Comparison of ENCODE assay signal across 17 cellular contexts in the genomic region with DNA sequence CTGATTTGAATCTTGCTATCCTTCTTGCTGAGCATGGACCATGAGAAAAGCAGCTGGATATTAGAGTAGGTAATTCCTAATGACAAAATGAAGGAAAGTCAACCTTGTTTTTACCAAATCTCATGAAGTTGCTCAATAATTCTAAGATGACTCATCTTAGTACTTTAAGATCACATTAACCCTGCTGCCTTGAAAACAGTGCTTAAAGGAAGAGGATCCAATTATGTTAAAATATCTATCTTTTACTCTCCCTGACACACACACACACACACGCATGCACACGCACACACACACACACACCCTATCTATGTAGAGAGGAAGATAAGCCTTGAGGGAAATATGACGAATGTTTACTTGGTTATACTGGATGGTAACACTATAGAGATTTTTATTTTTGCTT. TPM values are rescaled to one million over a fixed set of nuclear protein-coding genes. Genes with fewer than 3 reads are reported as not detected.
DNase-seq lines count a peak whose midpoint lies in the region; ATAC-seq and TF ChIP-seq lines count a peak whose summit lies in the region.
"Had no signal": no experiment of that assay in that cellular context is flagged by ENCODE, and none has a peak within 500 bp of the region (broad histone marks: within the 10 kb centered on the region; RNA-seq: fewer than 3 reads in every experiment).

No MANE protein-coding gene starts in this region.

- no peaks in the 10 kb centered on the region for H3K36me3 ChIP-seq in CD8-positive, alpha-beta T cell (ENCODE audit: insufficient read depth, low read length)
- H3K36me3 ChIP-seq: neutrophil, transverse colon had no signal

- POLR2A ChIA-PET in CD8-positive, alpha-beta T cell (lab: Charles Lee): no interaction called here

- H3K4me3 Mint-ChIP-seq in activated naive CD4-positive, alpha-beta T cell treated with anti-CD3 and anti-CD28 coated beads, Interleukin-2, amount 10 ng/mL, durations not matched to agents 7 days and 5 days: no peak overlapping the region
- H3K4me3 Mint-ChIP-seq in CD8-positive, alpha-beta T cell: no peak overlapping the region

- ATAC-seq in CD8-positive, alpha-beta T cell: no peak
- ATAC-seq in GM18517 (IDR thresholded peaks at IDR 0.05; ENCODE audit: unreplicated experiment): no peak

- TF ChIP-seq CTCF in choroid plexus epithelial cell (conservative IDR thresholded peaks at IDR 0.05; ENCODE audit: low read depth, low read length): no peak
- TF ChIP-seq CTCF in CD8-positive, alpha-beta T cell (IDR thresholded peaks at IDR 0.05): no peak

- H3K4me1 Mint-ChIP-seq in activated naive CD4-positive, alpha-beta T cell treated with anti-CD3 and anti-CD28 coated beads, Interleukin-2, amount 10 ng/mL, durations not matched to agents 7 days and 5 days: peaks cover 13% of the 10 kb centered on the region
- H3K4me1 Mint-ChIP-seq in CD8-positive, alpha-beta T cell (ENCODE audit: low read depth): peaks cover 5% of the 10 kb centered on the region

- peak overlapping the region; percentile 47 for H3K27ac Mint-ChIP-seq in activated naive CD4-positive, alpha-beta T cell treated with anti-CD3 and anti-CD28 coated beads, Interleukin-2, amount 10 ng/mL, durations not matched to agents 7 days and 5 days
- no peak overlapping the region for H3K27ac Mint-ChIP-seq in CD8-positive, alpha-beta T cell

- no peaks in the 10 kb centered on the region for H3K9me3 ChIP-seq in CD8-positive, alpha-beta T cell (ENCODE audit: low read length)
- H3K9me3 ChIP-seq: neutrophil, transverse colon had no signal

- H3K4me1 ChIP-seq in CD8-positive, alpha-beta T cell (ENCODE audit: insufficient read depth, low read length): peaks cover 9% of the 10 kb centered on the region
- H3K4me1 ChIP-seq: transverse colon had no signal

- CTCF ChIA-PET in activated naive CD4-positive, alpha-beta T cell treated with anti-CD3 and anti-CD28 coated beads, Interleukin-2, amount 10 ng/mL, durations not matched to agents 7 days and 5 days (lab: Charles Lee): no interaction called here
- CTCF ChIA-PET in CD8-positive, alpha-beta T cell (lab: Charles Lee): no interaction called here

- H3K27ac ChIP-seq in CD8-positive, alpha-beta T cell (ENCODE audit: low read depth, low read length): no peak overlapping the region
- H3K27ac ChIP-seq: coronary artery, neutrophil, transverse colon had no signal

- H3K27me3 Mint-ChIP-seq in activated naive CD4-positive, alpha-beta T cell treated with anti-CD3 and anti-CD28 coated beads, Interleukin-2, amount 10 ng/mL, durations not matched to agents 7 days and 5 days: peaks cover 15% of the 10 kb centered on the region
- H3K27me3 Mint-ChIP-seq in CD8-positive, alpha-beta T cell (ENCODE audit: low read depth): no peaks in the 10 kb centered on the region

- no peak overlapping the region for H3K4me3 ChIP-seq in choroid plexus epithelial cell (ENCODE audit: low read depth, low read length)
- H3K4me3 ChIP-seq in skeletal muscle cell (ENCODE audit: low read depth, low read length): no peak overlapping the region
- H3K4me3 ChIP-seq in CD8-positive, alpha-beta T cell (ENCODE audit: low read depth, low read length): no peak overlapping the region
- H3K4me3 ChIP-seq: coronary artery, transverse colon had no signal

- intact Hi-C loops in CD8-positive, alpha-beta T cell (cut with DNase I, micrococcal nuclease): no loop called here

- no peaks in the 10 kb centered on the region for H3K27me3 ChIP-seq in CD8-positive, alpha-beta T cell (ENCODE audit: insufficient read depth, low read length)
- H3K27me3 ChIP-seq: neutrophil, transverse colon had no signal

- H3K9me3 Mint-ChIP-seq in activated naive CD4-positive, alpha-beta T cell treated with anti-CD3 and anti-CD28 coated beads, Interleukin-2, amount 10 ng/mL, durations not matched to agents 7 days and 5 days: no peaks in the 10 kb centered on the region
- no peaks in the 10 kb centered on the region for H3K9me3 Mint-ChIP-seq in CD8-positive, alpha-beta T cell

- peaks cover 2% of the 10 kb centered on the region for H3K36me3 Mint-ChIP-seq in activated naive CD4-positive, alpha-beta T cell treated with anti-CD3 and anti-CD28 coated beads, Interleukin-2, amount 10 ng/mL, durations not matched to agents 7 days and 5 days
- H3K36me3 Mint-ChIP-seq in CD8-positive, alpha-beta T cell: no peaks in the 10 kb centered on the region

- no peak for DNase-seq in activated naive CD4-positive, alpha-beta T cell treated with anti-CD3 and anti-CD28 coated beads, Interleukin-2, amount 10 ng/mL, durations not matched to agents 7 days and 5 days
- no peak for DNase-seq in activated naive CD4-positive, alpha-beta T cell treated with anti-CD3 and anti-CD28 coated beads, Interleukin-2, amount 50 U/mL, for 16 hours
- DNase-seq in NOMO-1 (lab: John Stamatoyannopoulos, UW; ENCODE audit: unreplicated experiment in 2 of 2) (peak; percentile 56 to 79), choroid plexus epithelial cell (ENCODE audit: low read depth) (peak; percentile 74), skeletal muscle cell (ENCODE audit: low read depth) (peak; percentile 38), NCI-H1417 treated with DMSO at 0.1 percent for 48 hours (lab: John Stamatoyannopoulos, UW) (no peak)
- no peak for DNase-seq in CD8-positive, alpha-beta T cell
- DNase-seq: activated CD4-positive, alpha-beta T cell treated with anti-CD3 and anti-CD28 coated beads, Interleukin-2, amount 50 U/mL, for 1 hour; activated naive CD4-positive, alpha-beta T cell treated with Interleukin-2 at 50 U/mL for 16 hours; DMS79 treated with DMSO at 0.1 percent for 48 hours; NCI-H1436; NCI-H82; stimulated activated CD4-positive, alpha-beta T cell treated with anti-CD3 and anti-CD28 coated beads, Interleukin-12 subunit alpha, Interleukin-12 subunit beta, amount 100 ng/mL, for 4 hours; transverse colon had no signal

RNA-seq across cellular contexts. Expression of gene MYO1E, which starts 16.0 kb away (rescaled TPM):
- total RNA-seq in CD8-positive, alpha-beta T cell: 1 to 10 TPM; 1.4 to 2.2 TPM

RNA-seq across cellular contexts. Expression of gene FAM81A, which starts 49.3 kb away (rescaled TPM):
- not detected for total RNA-seq in CD8-positive, alpha-beta T cell

Comparison
In these comparisons a context has a peak if more than half of its experiments do, and no peak if none do; other contexts are left out.
1. DNase-seq: peak in NOMO-1 (2 of 2), choroid plexus epithelial cell (single experiment) and skeletal muscle cell (single experiment); none in activated naive CD4-positive, alpha-beta T cell treated with anti-CD3 and anti-CD28 coated beads, Interleukin-2, amount 10 ng/mL, durations not matched to agents 7 days and 5 days (single experiment), activated naive CD4-positive, alpha-beta T cell treated with anti-CD3 and anti-CD28 coated beads, Interleukin-2, amount 50 U/mL, for 16 hours (single experiment), CD8-positive, alpha-beta T cell (0 of 7) and NCI-H1417 treated with DMSO at 0.1 percent for 48 hours (single experiment).